ENCODE assay signal across 1 cellular context in genomic region chr13:30737511-30738342, GRCh38.
TF ChIP-seq lines count a peak whose summit lies in the region.

No MANE protein-coding gene starts in this region.

TF ChIP-seq in GM12878, 131 proteins besides CTCF, POLR2A, EP300 and RAD21 (continued from another document and continues in another):
- TF ChIP-seq ATF3 (IDR thresholded peaks at IDR 0.05; ENCODE audit: borderline replicate concordance, extremely low read depth, low read depth, low read length): no peak
- no peak for TF ChIP-seq TCF7 (IDR thresholded peaks at IDR 0.05; ENCODE audit: borderline replicate concordance)
- peak; percentile 59 for TF ChIP-seq IKZF1 (conservative IDR thresholded peaks at IDR 0.05)
- TF ChIP-seq ZBTB40 (IDR thresholded peaks at IDR 0.05; ENCODE audit: borderline replicate concordance): no peak
- TF ChIP-seq USF2 (IDR thresholded peaks at IDR 0.05; ENCODE audit: borderline replicate concordance, low read depth, low read length): no peak
- no peak for TF ChIP-seq RBBP5 (conservative IDR thresholded peaks at IDR 0.05)
- TF ChIP-seq MTA3 (IDR thresholded peaks at IDR 0.05; ENCODE audit: borderline replicate concordance, low read length): no peak
- no peak for TF ChIP-seq REST (IDR thresholded peaks at IDR 0.05; ENCODE audit: low read depth, low read length)
- TF ChIP-seq ZBED1 (IDR thresholded peaks at IDR 0.05; ENCODE audit: borderline replicate concordance): no peak
- no peak for TF ChIP-seq RELA (IDR thresholded peaks at IDR 0.05; ENCODE audit: borderline replicate concordance, partially characterized antibody)
- TF ChIP-seq WRNIP1 (IDR thresholded peaks at IDR 0.05; ENCODE audit: borderline replicate concordance, low read depth, low read length): no peak
- TF ChIP-seq MTA2 (IDR thresholded peaks at IDR 0.05; ENCODE audit: low read depth): peak; percentile 54; the same call in 1 of the 2 replicates
- TF ChIP-seq TCF12 (IDR thresholded peaks at IDR 0.05; ENCODE audit: low read depth, low read length): peak; percentile 67
- no peak for TF ChIP-seq TARDBP (IDR thresholded peaks at IDR 0.05; ENCODE audit: borderline replicate concordance)
- TF ChIP-seq ETV6 (conservative IDR thresholded peaks at IDR 0.05 in 1 of 2, IDR thresholded peaks at IDR 0.05 in 1 of 2; ENCODE audit: borderline replicate concordance in 1 of 2, low read depth in 1 of 2): peak in 1 of 2 experiments; percentile 54; a peak in 2 of 4 replicates
- TF ChIP-seq NR2F1 (conservative IDR thresholded peaks at IDR 0.05): no peak; the same call in 1 of the 2 replicates
- no peak for TF ChIP-seq RAD51 (IDR thresholded peaks at IDR 0.05)
- TF ChIP-seq IRF3 (IDR thresholded peaks at IDR 0.05): no peak
- TF ChIP-seq RB1 (IDR thresholded peaks at IDR 0.05; ENCODE audit: borderline replicate concordance): no peak
- no peak for TF ChIP-seq CHD4 (IDR thresholded peaks at IDR 0.05)
- TF ChIP-seq CBX3 (IDR thresholded peaks at IDR 0.05; ENCODE audit: borderline replicate concordance, low read depth): no peak
- TF ChIP-seq EED (IDR thresholded peaks at IDR 0.05; ENCODE audit: low read depth): peak; percentile 59
- no peak for TF ChIP-seq HDGF (IDR thresholded peaks at IDR 0.05)
- no peak for TF ChIP-seq TCF3 (IDR thresholded peaks at IDR 0.05; ENCODE audit: borderline replicate concordance, insufficient read depth, low read depth, low read length)
- TF ChIP-seq BCLAF1 (IDR thresholded peaks at IDR 0.05): no peak
- TF ChIP-seq MEF2B (IDR thresholded peaks at IDR 0.05; ENCODE audit: partially characterized antibody, poor library complexity, severe bottlenecking): no peak
- TF ChIP-seq SMAD5 (IDR thresholded peaks at IDR 0.05; ENCODE audit: low read depth): no peak
- no peak for TF ChIP-seq SIN3A (IDR thresholded peaks at IDR 0.05; ENCODE audit: low read depth, low read length)
- 0 out of 2 replicates have a peak, but pooled peaks have one; percentile 23 for TF ChIP-seq FOXM1 (IDR thresholded peaks at IDR 0.05; ENCODE audit: low read depth, low read length)
- TF ChIP-seq STAT1 (conservative IDR thresholded peaks at IDR 0.05): no peak
- TF ChIP-seq E2F4 (IDR thresholded peaks at IDR 0.05; ENCODE audit: low read depth, low read length): no peak
- no peak for TF ChIP-seq SREBF1 (IDR thresholded peaks at IDR 0.05; ENCODE audit: low read length)
- no peak for TF ChIP-seq CREM (IDR thresholded peaks at IDR 0.05; ENCODE audit: low read depth)
- TF ChIP-seq ZNF687 (IDR thresholded peaks at IDR 0.05): peak; percentile 50
- TF ChIP-seq SIX5 (IDR thresholded peaks at IDR 0.05; ENCODE audit: low read depth, low read length, severe bottlenecking): no peak
- peak; percentile 85 for TF ChIP-seq CBFB (IDR thresholded peaks at IDR 0.05; ENCODE audit: low read depth)
- TF ChIP-seq SREBF2 (IDR thresholded peaks at IDR 0.05; ENCODE audit: low read length): no peak
- TF ChIP-seq SKIL (IDR thresholded peaks at IDR 0.05; ENCODE audit: low read depth, poor library complexity, severe bottlenecking): no peak
- TF ChIP-seq RUNX3 (IDR thresholded peaks at IDR 0.05; ENCODE audit: low read length): peak; percentile 95
